12 cellular contexts compared by ENCODE assay signal in genomic region chr17:1298616-1299015, GRCh38. TPM values are rescaled to one million over a fixed set of nuclear protein-coding genes. Genes with fewer than 3 reads are reported as not detected.
DNase-seq lines count a peak whose midpoint lies in the region; ATAC-seq and TF ChIP-seq lines count a peak whose summit lies in the region.
"Had no signal": no experiment of that assay in that cellular context is flagged by ENCODE, and none has a peak within 500 bp of the region (broad histone marks: within the 10 kb centered on the region; RNA-seq: fewer than 3 reads in every experiment).

No MANE protein-coding gene starts in this region.

- H3K4me3 Mint-ChIP-seq in naive B cell: no peak overlapping the region

- peak; percentile 56 to 61 for ATAC-seq in activated CD4-positive, CD25-positive, alpha-beta regulatory T cell treated with anti-CD3 and anti-CD28 coated beads, Interleukin-2, amount 50 U/mL, for 24 hours
- ATAC-seq in naive B cell (ENCODE audit: low read depth in 2 of 2): peak; percentile 41 to 57
- ATAC-seq in GM18861 (IDR thresholded peaks at IDR 0.05; ENCODE audit: unreplicated experiment): no peak
- ATAC-seq in HG03457 (IDR thresholded peaks at IDR 0.05; ENCODE audit: unreplicated experiment): no peak

- no peaks in the 10 kb centered on the region for H3K9me3 ChIP-seq in left ventricle myocardium inferior (replicated peaks)
- H3K9me3 ChIP-seq: uterus had no signal

- no peaks in the 10 kb centered on the region for H3K36me3 ChIP-seq in left ventricle myocardium inferior
- H3K36me3 ChIP-seq: uterus had no signal

- TF ChIP-seq CTCF in left ventricle myocardium inferior (IDR thresholded peaks at IDR 0.05; ENCODE audit: borderline replicate concordance): no peak

- H3K4me1 ChIP-seq in left ventricle myocardium inferior: peaks cover 5% of the 10 kb centered on the region
- H3K4me1 ChIP-seq: uterus had no signal

- no peak overlapping the region for H3K27ac ChIP-seq in left ventricle myocardium inferior (replicated peaks)
- H3K27ac ChIP-seq: uterus had no signal

- no peak for DNase-seq in activated CD4-positive, CD25-positive, alpha-beta regulatory T cell treated with anti-CD3 and anti-CD28 coated beads, Interleukin-2, amount 50 U/mL, for 72 hours
- peak; percentile 68 for DNase-seq in activated naive CD4-positive, alpha-beta T cell treated with anti-CD3 and anti-CD28 coated beads, Interleukin-2, amount 50 U/mL, for 16 hours
- DNase-seq in naive B cell (no peak), NCI-H187 (lab: John Stamatoyannopoulos, UW) (no peak), left ventricle myocardium inferior (no peak)
- DNase-seq: activated gamma-delta T cell, NCI-H524 treated with DMSO at 0.1 percent for 48 hours, uterus had no signal

- peaks cover 8 to 41% (median 11%) of the 10 kb centered on the region in 3 donors for H3K4me1 Mint-ChIP-seq in naive B cell

- peaks cover 6 to 33% (median 13%) of the 10 kb centered on the region in 3 donors for H3K27me3 Mint-ChIP-seq in naive B cell

- intact Hi-C loops in left ventricle myocardium inferior (cut with micrococcal nuclease): no loop called here

- peaks cover 0 to under 1% (median 0%) of the 10 kb centered on the region in 7 donors for H3K9me3 Mint-ChIP-seq in naive B cell

- H3K27ac Mint-ChIP-seq in naive B cell: no peak overlapping the region

- H3K36me3 Mint-ChIP-seq in naive B cell: no peaks in the 10 kb centered on the region

- peaks cover 81% of the 10 kb centered on the region for H3K27me3 ChIP-seq in left ventricle myocardium inferior (ENCODE audit: low read depth)
- H3K27me3 ChIP-seq: uterus had no signal

- H3K4me3 ChIP-seq in left ventricle myocardium inferior: no peak overlapping the region
- H3K4me3 ChIP-seq: uterus had no signal

RNA-seq across cellular contexts. Expression of gene TRARG1, which starts 19.2 kb away (rescaled TPM):
- polyA plus RNA-seq in naive B cell (ENCODE audit: low read depth in 6 of 6): not detected
- 0.49 TPM for total RNA-seq in left ventricle myocardium inferior
- total RNA-seq: osteocyte had no signal

RNA-seq across cellular contexts. Expression of gene BHLHA9, which starts 28.4 kb away (rescaled TPM):
- not detected for polyA plus RNA-seq in naive B cell (ENCODE audit: low read depth in 6 of 6)
- not detected for total RNA-seq in left ventricle myocardium inferior
- total RNA-seq: osteocyte, uterus had no signal

Comparison
In these comparisons a context has a peak if more than half of its experiments do, and no peak if none do; other contexts are left out.
1. ATAC-seq: peak in activated CD4-positive, CD25-positive, alpha-beta regulatory T cell treated with anti-CD3 and anti-CD28 coated beads, Interleukin-2, amount 50 U/mL, for 24 hours (2 of 2) and naive B cell (2 of 2); none in GM18861 (single experiment) and HG03457 (single experiment).